Comparison of ENCODE assay signal across 8 cellular contexts in genomic region chr18:58887613-58887963, GRCh38. TPM values are rescaled to one million over a fixed set of nuclear protein-coding genes. Genes with fewer than 3 reads are reported as not detected.
A peak's percentile ranks its signal among the peaks of the same experiment; 100 is the strongest.
DNase-seq lines count a peak whose midpoint lies in the region; ATAC-seq and TF ChIP-seq lines count a peak whose summit lies in the region.

No MANE protein-coding gene starts in this region.

- H3K79me1 ChIP-seq in mesendoderm (ENCODE audit: low read length): peaks cover 15% of the 10 kb centered on the region

- POLR2A ChIA-PET in Caco-2 (lab: Charles Lee): no interaction called here

- H2AK5ac ChIP-seq in mesendoderm (ENCODE audit: low read length): no peak overlapping the region

- ATAC-seq in CD4-positive, CD25-positive, alpha-beta regulatory T cell (ENCODE audit: low read depth in 2 of 2): peak; percentile 37 to 55
- ATAC-seq in GM21717 (IDR thresholded peaks at IDR 0.05; ENCODE audit: unreplicated experiment): peak; percentile 77

- no peak overlapping the region for H3K4ac ChIP-seq in mesendoderm (ENCODE audit: low read depth, low read length)

- in situ Hi-C loops in ACHN (cut with HindIII; ENCODE audit: low pct_ligation_motif_present, low pct_unique_long_range_greater_than_20kb, low sequenced_read_pairs): no loop called here

- H3K4me2 ChIP-seq in mesendoderm (ENCODE audit: low read length): no peak overlapping the region

- no peaks in the 10 kb centered on the region for H3K36me3 ChIP-seq in CD4-positive, CD25-positive, alpha-beta regulatory T cell (ENCODE audit: control insufficient read depth, insufficient read depth, low read length)
- H3K36me3 ChIP-seq in mesendoderm (ENCODE audit: control insufficient read depth, insufficient read depth, low read length) (peaks cover 4% of the 10 kb centered on the region), Caco-2 (ENCODE audit: control insufficient read depth, insufficient read depth, low read length) (no peaks in the 10 kb centered on the region)

- H3K18ac ChIP-seq in mesendoderm (ENCODE audit: low read length): no peak overlapping the region

- peaks cover 0 to 1% (median 0%) of the 10 kb centered on the region in 7 donors for H3K9me3 Mint-ChIP-seq in CD4-positive, CD25-positive, alpha-beta regulatory T cell
- no peaks in the 10 kb centered on the region for H3K9me3 Mint-ChIP-seq in Caco-2 (ENCODE audit: unreplicated experiment)

- peaks cover 40% of the 10 kb centered on the region for H3K27me3 Mint-ChIP-seq in CD4-positive, CD25-positive, alpha-beta regulatory T cell
- H3K27me3 Mint-ChIP-seq in Caco-2 (ENCODE audit: insufficient read depth, unreplicated experiment): no peaks in the 10 kb centered on the region

- H3K56ac ChIP-seq in mesendoderm (ENCODE audit: low read length): peak overlapping the region; percentile 12

- H3K23ac ChIP-seq in mesendoderm (ENCODE audit: low read length): no peak overlapping the region

- CTCF ChIA-PET in Caco-2 (lab: Charles Lee): no interaction called here

- H4K5ac ChIP-seq in mesendoderm (ENCODE audit: low read length): no peak overlapping the region

- no peak overlapping the region for H3K27ac ChIP-seq in CD4-positive, CD25-positive, alpha-beta regulatory T cell (ENCODE audit: insufficient read depth, low read length, poor library complexity, severe bottlenecking)
- no peak overlapping the region for H3K27ac ChIP-seq in mesendoderm (ENCODE audit: low read depth, low read length)

- peaks cover 53% of the 10 kb centered on the region for H3K79me2 ChIP-seq in mesendoderm (ENCODE audit: control insufficient read depth, insufficient read depth, low read length)

- H3K4me1 Mint-ChIP-seq in CD4-positive, CD25-positive, alpha-beta regulatory T cell: peaks cover 0 to 19% (median 12%) of the 10 kb centered on the region in 4 donors
- no peaks in the 10 kb centered on the region for H3K4me1 Mint-ChIP-seq in Caco-2 (ENCODE audit: low read depth, unreplicated experiment)

- no peak overlapping the region for H2BK5ac ChIP-seq in mesendoderm (ENCODE audit: low read length)

- H3K4me3 ChIP-seq in CD4-positive, CD25-positive, alpha-beta regulatory T cell (ENCODE audit: low read depth, low read length): no peak overlapping the region
- H3K4me3 ChIP-seq in choroid plexus epithelial cell (ENCODE audit: low read depth, low read length) (peak overlapping the region; percentile 34), mesendoderm (ENCODE audit: low read length) (no peak overlapping the region), Caco-2 (ENCODE audit: low read depth, low read length) (no peak overlapping the region)

- no peaks in the 10 kb centered on the region for H3K27me3 ChIP-seq in CD4-positive, CD25-positive, alpha-beta regulatory T cell (ENCODE audit: control insufficient read depth, insufficient read depth, low read length)
- no peaks in the 10 kb centered on the region for H3K27me3 ChIP-seq in mesendoderm (ENCODE audit: insufficient read depth, low read length, poor library complexity)
- H3K27me3 ChIP-seq in Caco-2 (replicated peaks; ENCODE audit: control insufficient read depth, insufficient read depth, low read length): no peaks in the 10 kb centered on the region

- no peak overlapping the region for H3K9ac ChIP-seq in mesendoderm (ENCODE audit: low read length)

- DNase-seq in CD4-positive, CD25-positive, alpha-beta regulatory T cell: peak in 1 of 3 donors; percentile 25
- DNase-seq in NOMO-1 (lab: John Stamatoyannopoulos, UW; ENCODE audit: unreplicated experiment in 2 of 2) (peak; percentile 80 to 86), choroid plexus epithelial cell (ENCODE audit: low read depth) (peak; percentile 74), mesendoderm (no peak), Caco-2 (no peak), RKO (ENCODE audit: low spot score) (no peak), ACHN (no peak)

- TF ChIP-seq CTCF in choroid plexus epithelial cell (conservative IDR thresholded peaks at IDR 0.05; ENCODE audit: low read depth, low read length): no peak
- TF ChIP-seq CTCF in Caco-2 (IDR thresholded peaks at IDR 0.05; ENCODE audit: insufficient read depth in 1 of 2, low read depth in 1 of 2, low read length in 1 of 2, severe bottlenecking in 1 of 2, unreplicated experiment in 1 of 2): no peak

- H3K4me3 Mint-ChIP-seq in CD4-positive, CD25-positive, alpha-beta regulatory T cell: peak overlapping the region in 2 of 4 donors; percentile 7 to 41
- H3K4me3 Mint-ChIP-seq in Caco-2 (ENCODE audit: unreplicated experiment): no peak overlapping the region

- H3K9me3 ChIP-seq in CD4-positive, CD25-positive, alpha-beta regulatory T cell (ENCODE audit: control insufficient read depth in 2 of 2, low read length in 2 of 2): no peaks in the 10 kb centered on the region
- H3K9me3 ChIP-seq in Caco-2: no peaks in the 10 kb centered on the region

- H2BK15ac ChIP-seq in mesendoderm (replicated peaks; ENCODE audit: low read depth): no peak overlapping the region

- intact Hi-C loops in Caco-2 (cut with micrococcal nuclease; ENCODE audit: unreplicated experiment): no loop called here

- H2BK120ac ChIP-seq in mesendoderm (ENCODE audit: low read depth, low read length): no peak overlapping the region

- no CpG with 5 or more reads among the region's 10 CpGs for WGBS in mesendoderm (ENCODE audit: extremely low coverage, insufficient coverage, low lambda C conversion rate)

- H3K36me3 Mint-ChIP-seq in CD4-positive, CD25-positive, alpha-beta regulatory T cell: peaks cover 9% of the 10 kb centered on the region
- H3K36me3 Mint-ChIP-seq in Caco-2 (ENCODE audit: insufficient read depth, unreplicated experiment): no peaks in the 10 kb centered on the region

- no TSS peak for BruUV-seq in Caco-2 (replicated peaks; lab: Mats Ljungman, UMichigan)

- no peak overlapping the region for H4K8ac ChIP-seq in mesendoderm (ENCODE audit: low read depth, low read length)

- peak overlapping the region in 2 of 3 donors; percentile 42 to 44 for H3K27ac Mint-ChIP-seq in CD4-positive, CD25-positive, alpha-beta regulatory T cell
- H3K27ac Mint-ChIP-seq in Caco-2 (ENCODE audit: unreplicated experiment): no peak overlapping the region

- peaks cover 6% of the 10 kb centered on the region for H3K4me1 ChIP-seq in CD4-positive, CD25-positive, alpha-beta regulatory T cell (ENCODE audit: control insufficient read depth, insufficient read depth, low read length, poor library complexity, severe bottlenecking)
- H3K4me1 ChIP-seq in mesendoderm (ENCODE audit: control insufficient read depth, low read depth, low read length) (peaks cover 6% of the 10 kb centered on the region), Caco-2 (no peaks in the 10 kb centered on the region)

RNA-seq across cellular contexts. Expression of gene ZNF532, which starts 22.9 kb away (rescaled TPM):
- total RNA-seq in CD4-positive, CD25-positive, alpha-beta regulatory T cell: 15.8 TPM
- 1 to 10 TPM in 3 of 4 donors, under 1 TPM in 1; 0.64 to 1.6 (median 1.6) TPM for polyA plus RNA-seq in CD4-positive, CD25-positive, alpha-beta regulatory T cell
- 91.0 TPM for polyA plus RNA-seq in mesendoderm (2013, experiment 1 of 2)
- 94.4 TPM for polyA plus RNA-seq in mesendoderm (2013, experiment 2 of 2)
- total RNA-seq in Caco-2 (2022): 27.7 and 32.7 TPM in 2 replicates

Comparison
In these comparisons a context has a peak if more than half of its experiments do, and no peak if none do; other contexts are left out.
1. DNase-seq: peak in NOMO-1 (2 of 2) and choroid plexus epithelial cell (single experiment); none in mesendoderm (single experiment), Caco-2 (0 of 2), RKO (single experiment) and ACHN (single experiment).